13 cellular contexts compared by ENCODE assay signal in genomic region chr3:186025161-186025560, GRCh38.
DNase-seq lines count a peak whose midpoint lies in the region; ATAC-seq and TF ChIP-seq lines count a peak whose summit lies in the region.
"Had no signal": no experiment of that assay in that cellular context is flagged by ENCODE, and none has a peak within 500 bp of the region (broad histone marks: within the 10 kb centered on the region; RNA-seq: fewer than 3 reads in every experiment).

No MANE protein-coding gene starts in this region.

- H3K4me3 Mint-ChIP-seq in natural killer cell treated with Interleukin-12 subunit alpha and Interleukin-12 subunit beta and Interleukin-15 and Interleukin-18, amount 100 ng/mL, for 72 hours: no peak overlapping the region
- H3K4me3 Mint-ChIP-seq in natural killer cell: no peak overlapping the region
- H3K4me3 Mint-ChIP-seq: activated naive CD4-positive, alpha-beta T cell treated with anti-CD3 and anti-CD28 coated beads, Interleukin-2, amount 50 U/mL, for 24 hours; CD4-positive, CD25-positive, alpha-beta regulatory T cell had no signal

- ATAC-seq in natural killer cell treated with Interleukin-12 subunit alpha and Interleukin-12 subunit beta and Interleukin-15 and Interleukin-18, amount 100 ng/mL, for 72 hours: peak; percentile 77 to 90
- ATAC-seq in natural killer cell (no peak), HG03097 (IDR thresholded peaks at IDR 0.05; ENCODE audit: low FRiP score, unreplicated experiment) (no peak), HG03342 (IDR thresholded peaks at IDR 0.05; ENCODE audit: unreplicated experiment) (no peak), GM19467 (IDR thresholded peaks at IDR 0.05; ENCODE audit: unreplicated experiment) (no peak)

- peaks cover 0 to 14% of the 10 kb centered on the region in 2 donors for H3K4me1 Mint-ChIP-seq in natural killer cell treated with Interleukin-12 subunit alpha and Interleukin-12 subunit beta and Interleukin-15 and Interleukin-18, amount 100 ng/mL, for 72 hours (ENCODE audit: low read depth in 2 of 2)
- H3K4me1 Mint-ChIP-seq in natural killer cell: no peaks in the 10 kb centered on the region
- H3K4me1 Mint-ChIP-seq: activated naive CD4-positive, alpha-beta T cell treated with anti-CD3 and anti-CD28 coated beads, Interleukin-2, amount 50 U/mL, for 24 hours; CD4-positive, CD25-positive, alpha-beta regulatory T cell had no signal

- H3K36me3 Mint-ChIP-seq in natural killer cell treated with Interleukin-12 subunit alpha and Interleukin-12 subunit beta and Interleukin-15 and Interleukin-18, amount 100 ng/mL, for 72 hours: no peaks in the 10 kb centered on the region
- no peaks in the 10 kb centered on the region for H3K36me3 Mint-ChIP-seq in natural killer cell
- H3K36me3 Mint-ChIP-seq: activated naive CD4-positive, alpha-beta T cell treated with anti-CD3 and anti-CD28 coated beads, Interleukin-2, amount 50 U/mL, for 24 hours; CD4-positive, CD25-positive, alpha-beta regulatory T cell had no signal

- peak overlapping the region in 1 of 2 donors; percentile 2 for H3K27ac Mint-ChIP-seq in natural killer cell treated with Interleukin-12 subunit alpha and Interleukin-12 subunit beta and Interleukin-15 and Interleukin-18, amount 100 ng/mL, for 72 hours
- no peak overlapping the region for H3K27ac Mint-ChIP-seq in natural killer cell
- H3K27ac Mint-ChIP-seq: activated naive CD4-positive, alpha-beta T cell treated with anti-CD3 and anti-CD28 coated beads, Interleukin-2, amount 50 U/mL, for 24 hours; CD4-positive, CD25-positive, alpha-beta regulatory T cell had no signal

- H3K27me3 Mint-ChIP-seq in natural killer cell treated with Interleukin-12 subunit alpha and Interleukin-12 subunit beta and Interleukin-15 and Interleukin-18, amount 100 ng/mL, for 72 hours: peaks cover 22 to 27% of the 10 kb centered on the region in 2 donors
- peaks cover 33 to 41% of the 10 kb centered on the region in 2 donors for H3K27me3 Mint-ChIP-seq in natural killer cell (ENCODE audit: low read depth in 2 of 2)

- no peaks in the 10 kb centered on the region for H3K9me3 Mint-ChIP-seq in natural killer cell treated with Interleukin-12 subunit alpha and Interleukin-12 subunit beta and Interleukin-15 and Interleukin-18, amount 100 ng/mL, for 72 hours
- no peaks in the 10 kb centered on the region for H3K9me3 Mint-ChIP-seq in natural killer cell
- H3K9me3 Mint-ChIP-seq: activated naive CD4-positive, alpha-beta T cell treated with anti-CD3 and anti-CD28 coated beads, Interleukin-2, amount 50 U/mL, for 24 hours had no signal

- TF ChIP-seq CTCF in natural killer cell (IDR thresholded peaks at IDR 0.05): no peak

- intact Hi-C loops in natural killer cell (cut with micrococcal nuclease): no loop called here

- DNase-seq in natural killer cell treated with Interleukin-12 subunit alpha and Interleukin-12 subunit beta and Interleukin-15 and Interleukin-18, amount 100 ng/mL, for 72 hours (ENCODE audit: low spot score): peak; percentile 62
- no peak for DNase-seq in natural killer cell
- DNase-seq in activated naive CD4-positive, alpha-beta T cell treated with anti-CD3 and anti-CD28 coated beads, Interleukin-2, amount 50 U/mL, for 16 hours: peak; percentile 15
- peak; percentile 26 for DNase-seq in non-pigmented ciliary epithelial cell (ENCODE audit: low read depth)
- DNase-seq in NCI-H146 treated with DMSO at 0.1 percent for 48 hours (lab: John Stamatoyannopoulos, UW; ENCODE audit: unreplicated experiment): no peak
- DNase-seq: CD4-positive, CD25-positive, alpha-beta regulatory T cell; effector CD4-positive, alpha-beta T cell; NCI-H1694; stimulated activated naive CD4-positive, alpha-beta T cell treated with Interleukin-2 at 50 U/mL for 16 hours had no signal

Comparison
In these comparisons a context has a peak if more than half of its experiments do, and no peak if none do; other contexts are left out.
1. ATAC-seq: peak in natural killer cell treated with Interleukin-12 subunit alpha and Interleukin-12 subunit beta and Interleukin-15 and Interleukin-18, amount 100 ng/mL, for 72 hours (2 of 2); none in natural killer cell (0 of 3), HG03097 (single experiment), HG03342 (single experiment) and GM19467 (single experiment).
2. DNase-seq: peak in natural killer cell treated with Interleukin-12 subunit alpha and Interleukin-12 subunit beta and Interleukin-15 and Interleukin-18, amount 100 ng/mL, for 72 hours (single experiment), activated naive CD4-positive, alpha-beta T cell treated with anti-CD3 and anti-CD28 coated beads, Interleukin-2, amount 50 U/mL, for 16 hours (single experiment) and non-pigmented ciliary epithelial cell (single experiment); none in natural killer cell (single experiment) and NCI-H146 treated with DMSO at 0.1 percent for 48 hours (single experiment).